In genomic region chr1:22772054-22772453, GRCh38 we compare ENCODE assay signal across 1 cellular context.
TF ChIP-seq lines count a peak whose summit lies in the region.

No MANE protein-coding gene starts in this region.

TF ChIP-seq in H1, 55 proteins besides CTCF, POLR2A, EP300 and RAD21:
- TF ChIP-seq, protein P1, sequence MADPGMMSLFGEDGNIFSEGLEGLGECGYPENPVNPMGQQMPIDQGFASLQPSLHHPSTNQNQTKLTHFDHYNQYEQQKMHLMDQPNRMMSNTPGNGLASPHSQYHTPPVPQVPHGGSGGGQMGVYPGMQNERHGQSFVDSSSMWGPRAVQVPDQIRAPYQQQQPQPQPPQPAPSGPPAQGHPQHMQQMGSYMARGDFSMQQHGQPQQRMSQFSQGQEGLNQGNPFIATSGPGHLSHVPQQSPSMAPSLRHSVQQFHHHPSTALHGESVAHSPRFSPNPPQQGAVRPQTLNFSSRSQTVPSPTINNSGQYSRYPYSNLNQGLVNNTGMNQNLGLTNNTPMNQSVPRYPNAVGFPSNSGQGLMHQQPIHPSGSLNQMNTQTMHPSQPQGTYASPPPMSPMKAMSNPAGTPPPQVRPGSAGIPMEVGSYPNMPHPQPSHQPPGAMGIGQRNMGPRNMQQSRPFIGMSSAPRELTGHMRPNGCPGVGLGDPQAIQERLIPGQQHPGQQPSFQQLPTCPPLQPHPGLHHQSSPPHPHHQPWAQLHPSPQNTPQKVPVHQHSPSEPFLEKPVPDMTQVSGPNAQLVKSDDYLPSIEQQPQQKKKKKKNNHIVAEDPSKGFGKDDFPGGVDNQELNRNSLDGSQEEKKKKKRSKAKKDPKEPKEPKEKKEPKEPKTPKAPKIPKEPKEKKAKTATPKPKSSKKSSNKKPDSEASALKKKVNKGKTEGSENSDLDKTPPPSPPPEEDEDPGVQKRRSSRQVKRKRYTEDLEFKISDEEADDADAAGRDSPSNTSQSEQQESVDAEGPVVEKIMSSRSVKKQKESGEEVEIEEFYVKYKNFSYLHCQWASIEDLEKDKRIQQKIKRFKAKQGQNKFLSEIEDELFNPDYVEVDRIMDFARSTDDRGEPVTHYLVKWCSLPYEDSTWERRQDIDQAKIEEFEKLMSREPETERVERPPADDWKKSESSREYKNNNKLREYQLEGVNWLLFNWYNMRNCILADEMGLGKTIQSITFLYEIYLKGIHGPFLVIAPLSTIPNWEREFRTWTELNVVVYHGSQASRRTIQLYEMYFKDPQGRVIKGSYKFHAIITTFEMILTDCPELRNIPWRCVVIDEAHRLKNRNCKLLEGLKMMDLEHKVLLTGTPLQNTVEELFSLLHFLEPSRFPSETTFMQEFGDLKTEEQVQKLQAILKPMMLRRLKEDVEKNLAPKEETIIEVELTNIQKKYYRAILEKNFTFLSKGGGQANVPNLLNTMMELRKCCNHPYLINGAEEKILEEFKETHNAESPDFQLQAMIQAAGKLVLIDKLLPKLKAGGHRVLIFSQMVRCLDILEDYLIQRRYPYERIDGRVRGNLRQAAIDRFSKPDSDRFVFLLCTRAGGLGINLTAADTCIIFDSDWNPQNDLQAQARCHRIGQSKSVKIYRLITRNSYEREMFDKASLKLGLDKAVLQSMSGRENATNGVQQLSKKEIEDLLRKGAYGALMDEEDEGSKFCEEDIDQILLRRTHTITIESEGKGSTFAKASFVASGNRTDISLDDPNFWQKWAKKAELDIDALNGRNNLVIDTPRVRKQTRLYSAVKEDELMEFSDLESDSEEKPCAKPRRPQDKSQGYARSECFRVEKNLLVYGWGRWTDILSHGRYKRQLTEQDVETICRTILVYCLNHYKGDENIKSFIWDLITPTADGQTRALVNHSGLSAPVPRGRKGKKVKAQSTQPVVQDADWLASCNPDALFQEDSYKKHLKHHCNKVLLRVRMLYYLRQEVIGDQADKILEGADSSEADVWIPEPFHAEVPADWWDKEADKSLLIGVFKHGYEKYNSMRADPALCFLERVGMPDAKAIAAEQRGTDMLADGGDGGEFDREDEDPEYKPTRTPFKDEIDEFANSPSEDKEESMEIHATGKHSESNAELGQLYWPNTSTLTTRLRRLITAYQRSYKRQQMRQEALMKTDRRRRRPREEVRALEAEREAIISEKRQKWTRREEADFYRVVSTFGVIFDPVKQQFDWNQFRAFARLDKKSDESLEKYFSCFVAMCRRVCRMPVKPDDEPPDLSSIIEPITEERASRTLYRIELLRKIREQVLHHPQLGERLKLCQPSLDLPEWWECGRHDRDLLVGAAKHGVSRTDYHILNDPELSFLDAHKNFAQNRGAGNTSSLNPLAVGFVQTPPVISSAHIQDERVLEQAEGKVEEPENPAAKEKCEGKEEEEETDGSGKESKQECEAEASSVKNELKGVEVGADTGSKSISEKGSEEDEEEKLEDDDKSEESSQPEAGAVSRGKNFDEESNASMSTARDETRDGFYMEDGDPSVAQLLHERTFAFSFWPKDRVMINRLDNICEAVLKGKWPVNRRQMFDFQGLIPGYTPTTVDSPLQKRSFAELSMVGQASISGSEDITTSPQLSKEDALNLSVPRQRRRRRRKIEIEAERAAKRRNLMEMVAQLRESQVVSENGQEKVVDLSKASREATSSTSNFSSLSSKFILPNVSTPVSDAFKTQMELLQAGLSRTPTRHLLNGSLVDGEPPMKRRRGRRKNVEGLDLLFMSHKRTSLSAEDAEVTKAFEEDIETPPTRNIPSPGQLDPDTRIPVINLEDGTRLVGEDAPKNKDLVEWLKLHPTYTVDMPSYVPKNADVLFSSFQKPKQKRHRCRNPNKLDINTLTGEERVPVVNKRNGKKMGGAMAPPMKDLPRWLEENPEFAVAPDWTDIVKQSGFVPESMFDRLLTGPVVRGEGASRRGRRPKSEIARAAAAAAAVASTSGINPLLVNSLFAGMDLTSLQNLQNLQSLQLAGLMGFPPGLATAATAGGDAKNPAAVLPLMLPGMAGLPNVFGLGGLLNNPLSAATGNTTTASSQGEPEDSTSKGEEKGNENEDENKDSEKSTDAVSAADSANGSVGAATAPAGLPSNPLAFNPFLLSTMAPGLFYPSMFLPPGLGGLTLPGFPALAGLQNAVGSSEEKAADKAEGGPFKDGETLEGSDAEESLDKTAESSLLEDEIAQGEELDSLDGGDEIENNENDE (IDR thresholded peaks at IDR 0.05; ENCODE audit: insufficient replicate concordance, low read length), result no peak
- TF ChIP-seq USF2 (IDR thresholded peaks at IDR 0.05; ENCODE audit: low read length) (no peak), BRCA1 (IDR thresholded peaks at IDR 0.05; ENCODE audit: low read depth, low read length) (no peak), CTBP2 (IDR thresholded peaks at IDR 0.05; ENCODE audit: borderline replicate concordance, insufficient read depth, insufficient read length, low read length) (no peak), CBX8 (IDR thresholded peaks at IDR 0.05; ENCODE audit: borderline replicate concordance, low read depth, low read length) (no peak)
